8 cellular contexts compared by ENCODE assay signal in genomic region chr12:120194534-120195395, GRCh38. TPM values are rescaled to one million over a fixed set of nuclear protein-coding genes. Genes with fewer than 3 reads are reported as not detected.
DNase-seq lines count a peak whose midpoint lies in the region; ATAC-seq and TF ChIP-seq lines count a peak whose summit lies in the region.

Gene GCN1, minus strand, starts transcription at chr12:120194715. Its CDS starts 18 bp downstream, at chr12:120194697.

- peak within 1 kb of the TSS; percentile 92 for H3K4me3 Mint-ChIP-seq in activated CD4-positive, alpha-beta T cell treated with anti-CD3 and anti-CD28 coated beads, Interleukin-2, amount 10 ng/mL, durations not matched to agents 7 days and 5 days

- CTCF ChIA-PET in AG04450 (lab: Charles Lee) = no interaction called here
- CTCF ChIA-PET in activated CD4-positive, alpha-beta T cell treated with anti-CD3 and anti-CD28 coated beads, Interleukin-2, amount 10 ng/mL, durations not matched to agents 7 days and 5 days (lab: Charles Lee) = no interaction called here

- peaks cover 54% of the 10 kb centered on the region for H3K36me3 Mint-ChIP-seq in activated CD4-positive, alpha-beta T cell treated with anti-CD3 and anti-CD28 coated beads, Interleukin-2, amount 10 ng/mL, durations not matched to agents 7 days and 5 days (ENCODE audit: low read depth)

- H3K4me3 ChIP-seq in AG04450 (ENCODE audit: low read depth, low read length) (peak within 1 kb of the TSS; percentile 67), left lung (peak within 1 kb of the TSS; percentile 99)

- H3K27me3 Mint-ChIP-seq in activated CD4-positive, alpha-beta T cell treated with anti-CD3 and anti-CD28 coated beads, Interleukin-2, amount 10 ng/mL, durations not matched to agents 7 days and 5 days = no peaks in the 10 kb centered on the region

- peaks cover 10 to 72% of the 10 kb centered on the region in 2 donors for H3K4me1 ChIP-seq in left lung

- no peaks in the 10 kb centered on the region for H3K9me3 Mint-ChIP-seq in activated CD4-positive, alpha-beta T cell treated with anti-CD3 and anti-CD28 coated beads, Interleukin-2, amount 10 ng/mL, durations not matched to agents 7 days and 5 days

- ATAC-seq in GM18861 (IDR thresholded peaks at IDR 0.05; ENCODE audit: unreplicated experiment) (peak; percentile 63), HG03103 (IDR thresholded peaks at IDR 0.05; ENCODE audit: low read depth, unreplicated experiment) (peak; percentile 61), left lung (peak; percentile 98)

- H3K27me3 ChIP-seq in AG04450 (ENCODE audit: control insufficient read depth, insufficient read depth, low read length) (no peaks in the 10 kb centered on the region), left lung (no peaks in the 10 kb centered on the region)

- H3K36me3 ChIP-seq in left lung = peaks cover 8 to 51% of the 10 kb centered on the region in 2 donors

- no peak for TF ChIP-seq CTCF in AG04450 (IDR thresholded peaks at IDR 0.05; ENCODE audit: low read depth, low read length)
- TF ChIP-seq CTCF in left lung (IDR thresholded peaks at IDR 0.05) = no peak

- H3K9me3 ChIP-seq in AG04450 (ENCODE audit: control insufficient read depth, insufficient read depth, low read length) (no peaks in the 10 kb centered on the region), left lung (no peaks in the 10 kb centered on the region)

- intact Hi-C loops in left lung (cut with DNase I) = no loop called here

- peak within 1 kb of the TSS; percentile 91 for H3K27ac Mint-ChIP-seq in activated CD4-positive, alpha-beta T cell treated with anti-CD3 and anti-CD28 coated beads, Interleukin-2, amount 10 ng/mL, durations not matched to agents 7 days and 5 days

- DNase-seq in AG04450 (ENCODE audit: low read depth, low spot score) (peak; percentile 36), NCI-H510A treated with DMSO at 0.1 percent for 48 hours (lab: John Stamatoyannopoulos, UW) (peak; percentile 82), dedifferentiated amniotic fluid mesenchymal stem cell (ENCODE audit: extremely low spot score) (peak; percentile 57), left lung (peak; percentile 86 to 97)
- DNase-seq in activated CD4-positive, alpha-beta T cell treated with anti-CD3 and anti-CD28 coated beads, Interleukin-2, amount 10 ng/mL, durations not matched to agents 7 days and 5 days = peak; percentile 86
- peak; percentile 81 for DNase-seq in stimulated activated CD4-positive, alpha-beta T cell treated with anti-CD3 and anti-CD28 coated beads, Interleukin-2, amount 100 ng/mL, for 4 hours (ENCODE audit: low read depth)

- POLR2A ChIA-PET in AG04450 (lab: Yijun Ruan, JAX) = interaction anchor here (0.8 kb wide), 2 partner anchors 14 to 77 kb away, joined by 3 read pairs; no protein-coding TSS in a partner anchor
- POLR2A ChIA-PET in activated CD4-positive, alpha-beta T cell treated with anti-CD3 and anti-CD28 coated beads, Interleukin-2, amount 10 ng/mL, durations not matched to agents 7 days and 5 days (lab: Charles Lee) = interaction anchor here (0.7 kb wide), 1 partner anchor 89 kb away, joined by 4 read pairs; no protein-coding TSS in a partner anchor

- peak within 1 kb of the TSS; percentile 91 for H3K27ac ChIP-seq in AG04450 (ENCODE audit: low read depth, low read length)
- peak within 1 kb of the TSS; percentile 76 to 88 for H3K27ac ChIP-seq in left lung

- peaks cover 57% of the 10 kb centered on the region for H3K4me1 Mint-ChIP-seq in activated CD4-positive, alpha-beta T cell treated with anti-CD3 and anti-CD28 coated beads, Interleukin-2, amount 10 ng/mL, durations not matched to agents 7 days and 5 days

RNA-seq across cellular contexts. Expression of gene GCN1, which starts in this region (rescaled TPM):
- 44.5 and 50.4 TPM in 2 replicates for polyA plus RNA-seq in AG04450 (2011; rRNA removed)
- polyA minus RNA-seq in AG04450 (2011; rRNA and poly(A)+ RNA removed) = 144 and 184 TPM in 2 replicates
- 10 to 100 TPM; 90.2 to 95.5 TPM for total RNA-seq in activated CD4-positive, alpha-beta T cell treated with anti-CD3 and anti-CD28 coated beads, Interleukin-2, amount 10 ng/mL, durations not matched to agents 7 days and 5 days
- 10 to 100 TPM; 69.2 to 89.4 TPM for total RNA-seq in left lung

Comparison
In these comparisons a context has a peak if more than half of its experiments do, and no peak if none do; other contexts are left out.
1. Peak in every context shown above with its lines: DNase-seq, ATAC-seq, H3K4me3 ChIP-seq and H3K27ac ChIP-seq.
2. DNase-seq: peak in every context shown above with its lines; median percentile 92 in left lung; 86 in activated CD4-positive, alpha-beta T cell treated with anti-CD3 and anti-CD28 coated beads, Interleukin-2, amount 10 ng/mL, durations not matched to agents 7 days and 5 days; 82 in NCI-H510A treated with DMSO at 0.1 percent for 48 hours; 81 in stimulated activated CD4-positive, alpha-beta T cell treated with anti-CD3 and anti-CD28 coated beads, Interleukin-2, amount 100 ng/mL, for 4 hours; 57 in dedifferentiated amniotic fluid mesenchymal stem cell; 36 in AG04450.